In the genomic region with DNA sequence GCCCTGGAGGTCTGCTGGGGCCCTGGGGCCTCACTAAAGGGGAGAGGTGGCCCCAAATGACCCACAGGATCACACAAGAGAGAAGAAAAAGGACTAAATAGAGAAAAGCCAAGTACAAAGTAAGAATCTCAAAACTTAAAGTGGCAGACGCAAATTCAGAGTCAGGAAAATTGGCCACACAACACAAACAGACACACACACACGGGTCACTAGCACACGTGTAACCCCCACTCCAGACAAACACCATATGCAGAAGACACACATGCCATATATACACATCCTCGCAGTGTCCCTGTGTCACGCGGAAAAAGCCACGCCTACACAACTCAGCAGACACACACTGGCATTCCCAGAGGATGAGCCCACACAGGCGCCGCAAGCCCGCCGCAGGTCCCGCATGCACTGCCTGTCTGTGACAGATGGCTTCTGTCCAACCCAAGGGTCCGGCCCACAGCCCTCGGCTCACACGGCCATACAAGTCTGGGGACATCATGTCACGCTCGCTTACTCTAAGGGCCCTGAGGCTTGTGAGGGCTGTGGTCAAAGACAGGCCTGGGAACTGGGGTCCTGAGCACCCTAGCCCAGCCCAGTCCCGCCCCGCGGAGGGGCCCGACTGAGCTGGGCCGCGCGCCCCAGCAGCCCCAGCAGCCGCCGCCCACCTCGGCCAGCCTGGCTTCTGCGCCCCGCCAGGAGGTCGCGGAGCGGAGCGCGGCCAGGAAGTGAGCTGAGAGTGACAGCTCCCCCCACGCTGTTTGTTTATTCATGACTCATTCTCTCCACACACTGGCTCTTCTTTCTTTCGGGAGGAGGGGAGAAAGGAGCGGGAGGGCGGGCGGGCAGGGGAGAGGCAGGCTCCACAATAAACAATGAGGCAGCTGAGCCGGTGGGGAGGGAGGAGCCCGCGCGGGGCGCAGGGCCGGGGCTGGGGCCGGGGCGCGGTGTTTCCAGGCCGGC, we compare ENCODE assay signal across 8 cellular contexts.
DNase-seq lines count a peak whose midpoint lies in the region; ATAC-seq, FAIRE-seq and TF ChIP-seq lines count a peak whose summit lies in the region.

No MANE protein-coding gene starts in this region.

- H3K4me1 Mint-ChIP-seq in T-cell (peaks cover 13 to 20% (median 14%) of the 10 kb centered on the region in 3 donors), type B pancreatic cell (ENCODE audit: unreplicated experiment) (peaks cover 59% of the 10 kb centered on the region)

- peak overlapping the region; percentile 71 to 92 (median 77) for H3K4me3 Mint-ChIP-seq in T-cell
- H3K4me3 Mint-ChIP-seq in type B pancreatic cell: peak overlapping the region; percentile 87

- H3K36me3 Mint-ChIP-seq in T-cell (no peaks in the 10 kb centered on the region), type B pancreatic cell (no peaks in the 10 kb centered on the region)

- no peak for TF ChIP-seq POLR2A in GM12892 (IDR thresholded peaks at IDR 0.05; ENCODE audit: low read depth, low read length)

- H3K27me3 Mint-ChIP-seq in T-cell (no peaks in the 10 kb centered on the region), type B pancreatic cell (peaks cover 9% of the 10 kb centered on the region)

- DNase-seq in GM12892 (ENCODE audit: insufficient read length) (peak; percentile 92), NCI-H1417 treated with DMSO at 0.1 percent for 48 hours (lab: John Stamatoyannopoulos, UW) (peak; percentile 61), T-cell (peak; percentile 14 to 66 (median 40)), amygdala (lab: John Stamatoyannopoulos, UW) (peak in 55 of 56 donors; percentile 62 to 94 (median 85)), left cardiac atrium (peak; percentile 88), posterior vena cava (ENCODE audit: low spot score) (peak; percentile 92), type B pancreatic cell (ENCODE audit: extremely low spot score, unreplicated experiment) (peak; percentile 79)

- no peak for FAIRE-seq in GM12892 (lab: Jason Lieb, UNC)

- H3K27ac Mint-ChIP-seq in T-cell (peak overlapping the region; percentile 82 to 89), type B pancreatic cell (peak overlapping the region; percentile 90)

- CTCF ChIA-PET in T-cell (lab: Charles Lee): interaction anchor here (0.6 to 1.3 kb wide), 7 partner anchors 9 to 1207 kb away, joined by 3 to 6 read pairs (median 3); no protein-coding TSS in a partner anchor

- ATAC-seq in HG02840 (IDR thresholded peaks at IDR 0.05; ENCODE audit: low FRiP score, unreplicated experiment): peak; percentile 83
- peak; percentile 77 to 84 (median 81) for ATAC-seq in T-cell (replicated peaks in 1 of 4)
- ATAC-seq in left cardiac atrium: peak; percentile 70 to 79

- intact Hi-C loops in left cardiac atrium (cut with DNase I) (loop anchor here in 1 of 2 donors (5.0 to 10.0 kb wide), 2 partner anchors 94 to 182 kb away; a partner anchor contains a TSS), posterior vena cava (cut with DNase I) (loop anchor here in 1 of 2 donors (5.0 to 10.0 kb wide), 2 partner anchors 94 to 172 kb away; a partner anchor contains a TSS)

- H3K9me3 Mint-ChIP-seq in T-cell (no peaks in the 10 kb centered on the region), type B pancreatic cell (no peaks in the 10 kb centered on the region)

- POLR2A ChIA-PET in T-cell (lab: Charles Lee): interaction anchor here (0.5 to 0.7 kb wide), 2 partner anchors 120 to 427 kb away, joined by 3 read pairs; no protein-coding TSS in a partner anchor

- TF ChIP-seq CTCF in type B pancreatic cell (conservative IDR thresholded peaks at IDR 0.05): peak; percentile 10

Comparison
In these comparisons a context has a peak if more than half of its experiments do, and no peak if none do; other contexts are left out.
1. Peak in every context shown above with its lines: DNase-seq and ATAC-seq.
2. DNase-seq: peak in every context shown above with its lines; median percentile 92 in GM12892; 92 in posterior vena cava; 88 in left cardiac atrium; 85 in amygdala; 79 in type B pancreatic cell; 61 in NCI-H1417 treated with DMSO at 0.1 percent for 48 hours; 40 in T-cell.